ENCODE assay signal across 22 cellular contexts in genomic region chr2:218746960-218747359, GRCh38. TPM values are rescaled to one million over a fixed set of nuclear protein-coding genes. Genes with fewer than 3 reads are reported as not detected.
DNase-seq lines count a peak whose midpoint lies in the region; ATAC-seq and TF ChIP-seq lines count a peak whose summit lies in the region.
"Had no signal": no experiment of that assay in that cellular context is flagged by ENCODE, and none has a peak within 500 bp of the region (broad histone marks: within the 10 kb centered on the region; RNA-seq: fewer than 3 reads in every experiment).

No MANE protein-coding gene starts in this region.

- H3K4me1 ChIP-seq in gastroesophageal sphincter (peaks cover 0 to 17% (median 0%) of the 10 kb centered on the region in 3 donors), tibial nerve (peaks cover 0 to 44% (median 19%) of the 10 kb centered on the region in 4 donors)
- H3K4me1 ChIP-seq: SJSA1 had no signal

- H3K4me3 ChIP-seq in gastroesophageal sphincter (no peak overlapping the region), tibial nerve (no peak overlapping the region)
- H3K4me3 ChIP-seq: SJSA1 had no signal

- H3K36me3 ChIP-seq in gastroesophageal sphincter (peaks cover 0 to 82% of the 10 kb centered on the region in 2 donors), tibial nerve (peaks cover 0 to 78% (median 18%) of the 10 kb centered on the region in 3 donors)

- no peak for TF ChIP-seq CTCF in brain (conservative IDR thresholded peaks at IDR 0.05)
- no peak for TF ChIP-seq CTCF in gastroesophageal sphincter (IDR thresholded peaks at IDR 0.05)
- no peak for TF ChIP-seq CTCF in tibial nerve (IDR thresholded peaks at IDR 0.05)

- H3K27me3 ChIP-seq in gastroesophageal sphincter (no peaks in the 10 kb centered on the region), layer of hippocampus (ENCODE audit: control insufficient read depth, insufficient read depth, low read length) (no peaks in the 10 kb centered on the region), tibial nerve (no peaks in the 10 kb centered on the region)
- H3K27me3 ChIP-seq: SJSA1 had no signal

- no peak for DNase-seq in tibial nerve (ENCODE audit: low spot score in 2 of 2)
- DNase-seq in activated naive CD4-positive, alpha-beta T cell treated with anti-CD3 and anti-CD28 coated beads, Interleukin-2, amount 50 U/mL, for 16 hours = no peak
- DNase-seq in activated CD4-positive, alpha-beta T cell treated with anti-CD3 and anti-CD28 coated beads, Interleukin-2, amount 50 U/mL, for 4 hours = no peak
- DNase-seq in ACHN = no peak
- DNase-seq: AML-193, DMS 273 treated with DMSO at 0.1 percent for 48 hours, DND-41, KBM-7, NCI-H1417, NCI-H187, NCI-H2107, NCI-H2227 treated with DMSO at 0.1 percent for 48 hours, NCI-H510A treated with DMSO at 0.1 percent for 48 hours, NCI-H82, PC-3 had no signal

- ATAC-seq in gastroesophageal sphincter = no peak
- ATAC-seq: PC-3 had no signal

- H3K36me3 Mint-ChIP-seq in brain = peaks cover 85% of the 10 kb centered on the region

- peak overlapping the region in 4 of 5 experiments; percentile 97 to 100 (median 98) for H3K27ac Mint-ChIP-seq in brain

- 86 to 90% methylated on average over 5 to 6 of the region's 10 CpGs for WGBS in gastroesophageal sphincter (ENCODE audit: low coverage in 1 of 2), 2 donors
- 86 to 90% methylated on average over 10 of the region's 10 CpGs for WGBS in tibial nerve, 2 donors

- no peak for TF ChIP-seq POLR2A in gastroesophageal sphincter (IDR thresholded peaks at IDR 0.05)
- no peak for TF ChIP-seq POLR2A in tibial nerve (IDR thresholded peaks at IDR 0.05)

- in situ Hi-C loops in ACHN (cut with HindIII; ENCODE audit: low pct_ligation_motif_present, low pct_unique_long_range_greater_than_20kb, low sequenced_read_pairs) = no loop called here

- no peaks in the 10 kb centered on the region for H3K27me3 Mint-ChIP-seq in brain

- peak overlapping the region in 3 of 4 donors; percentile 17 to 24 (median 20) for H3K27ac ChIP-seq in gastroesophageal sphincter
- H3K27ac ChIP-seq in layer of hippocampus (ENCODE audit: low read depth, low read length) = peak overlapping the region; percentile 95
- H3K27ac ChIP-seq in tibial nerve = peak overlapping the region; percentile 69 to 92 (median 84)
- H3K27ac ChIP-seq: C4-2B, RWPE1, SJSA1 had no signal

- no peaks in the 10 kb centered on the region for H3K9me3 Mint-ChIP-seq in brain

- H3K9me3 ChIP-seq in gastroesophageal sphincter (no peaks in the 10 kb centered on the region), tibial nerve (no peaks in the 10 kb centered on the region)
- H3K9me3 ChIP-seq: SJSA1 had no signal

- H3K4me3 Mint-ChIP-seq in brain = peak overlapping the region in 3 of 5 experiments; percentile 74 to 85 (median 76)

- H3K4me1 Mint-ChIP-seq in brain = peaks cover 28% of the 10 kb centered on the region

- TF ChIP-seq EP300 in gastroesophageal sphincter (IDR thresholded peaks at IDR 0.05) = no peak
- TF ChIP-seq EP300 in tibial nerve (IDR thresholded peaks at IDR 0.05) = no peak

RNA-seq across cellular contexts. Expression of gene CYP27A1, which starts 35.0 kb away (rescaled TPM):
- 56.6 TPM for polyA plus RNA-seq in brain (ENCODE audit: insufficient read depth, low read depth, low replicate concordance)
- total RNA-seq in gastroesophageal sphincter = 10 to 100 TPM; 20.9 to 29.0 (median 23.5) TPM
- 10 to 100 TPM; 57.6 to 92.4 (median 78.9) TPM for total RNA-seq in tibial nerve
- total RNA-seq: G401 had no signal

RNA-seq across cellular contexts. Expression of gene TTLL4, which starts 36.3 kb away (rescaled TPM):
- polyA plus RNA-seq in brain (ENCODE audit: insufficient read depth, low read depth, low replicate concordance) = 13.7 TPM
- total RNA-seq in gastroesophageal sphincter = 10 to 100 TPM in 2 of 4 donors, 1 to 10 TPM in 2; 6.5 to 12.1 (median 8.7) TPM
- total RNA-seq in tibial nerve = 10 to 100 TPM; 15.3 to 49.6 (median 38.4) TPM

Comparison
In these comparisons a context has a peak if more than half of its experiments do, and no peak if none do; other contexts are left out.
1. H3K27ac ChIP-seq: peak in every context shown above with its lines; median percentile 95 in layer of hippocampus; 84 in tibial nerve; 20 in gastroesophageal sphincter.